1 cellular context compared by ENCODE assay signal in genomic region chr4:106286611-106287010, GRCh38.
TF ChIP-seq lines count a peak whose summit lies in the region.

No MANE protein-coding gene starts in this region.

TF ChIP-seq in endothelial cell of umbilical vein, 7 proteins besides CTCF, POLR2A, EP300 and RAD21:
- TF ChIP-seq JUN (IDR thresholded peaks at IDR 0.05; ENCODE audit: borderline replicate concordance, insufficient read depth, insufficient read length, low read depth): no peak
- no peak for TF ChIP-seq MYC (IDR thresholded peaks at IDR 0.05; ENCODE audit: low read depth, low read length)
- TF ChIP-seq EZH2 (IDR thresholded peaks at IDR 0.05; ENCODE audit: borderline replicate concordance, low read depth, low read length, severe bottlenecking): no peak
- TF ChIP-seq FOS (IDR thresholded peaks at IDR 0.05; ENCODE audit: borderline replicate concordance, insufficient read depth, low read length): no peak
- TF ChIP-seq POLR2AphosphoS5 (IDR thresholded peaks at IDR 0.05; ENCODE audit: insufficient read depth, low read depth, low read length): no peak
- TF ChIP-seq, protein P1, sequence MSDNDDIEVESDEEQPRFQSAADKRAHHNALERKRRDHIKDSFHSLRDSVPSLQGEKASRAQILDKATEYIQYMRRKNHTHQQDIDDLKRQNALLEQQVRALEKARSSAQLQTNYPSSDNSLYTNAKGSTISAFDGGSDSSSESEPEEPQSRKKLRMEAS (IDR thresholded peaks at IDR 0.05; ENCODE audit: insufficient read depth, insufficient read length): no peak
- TF ChIP-seq GATA2 (IDR thresholded peaks at IDR 0.05; ENCODE audit: insufficient read depth, insufficient read length, low read depth, low read length): no peak
TF ChIP-seq in endothelial cell of umbilical vein: peak in this region for 0.
